Comparison of ENCODE assay signal across 8 cellular contexts in the genomic region with DNA sequence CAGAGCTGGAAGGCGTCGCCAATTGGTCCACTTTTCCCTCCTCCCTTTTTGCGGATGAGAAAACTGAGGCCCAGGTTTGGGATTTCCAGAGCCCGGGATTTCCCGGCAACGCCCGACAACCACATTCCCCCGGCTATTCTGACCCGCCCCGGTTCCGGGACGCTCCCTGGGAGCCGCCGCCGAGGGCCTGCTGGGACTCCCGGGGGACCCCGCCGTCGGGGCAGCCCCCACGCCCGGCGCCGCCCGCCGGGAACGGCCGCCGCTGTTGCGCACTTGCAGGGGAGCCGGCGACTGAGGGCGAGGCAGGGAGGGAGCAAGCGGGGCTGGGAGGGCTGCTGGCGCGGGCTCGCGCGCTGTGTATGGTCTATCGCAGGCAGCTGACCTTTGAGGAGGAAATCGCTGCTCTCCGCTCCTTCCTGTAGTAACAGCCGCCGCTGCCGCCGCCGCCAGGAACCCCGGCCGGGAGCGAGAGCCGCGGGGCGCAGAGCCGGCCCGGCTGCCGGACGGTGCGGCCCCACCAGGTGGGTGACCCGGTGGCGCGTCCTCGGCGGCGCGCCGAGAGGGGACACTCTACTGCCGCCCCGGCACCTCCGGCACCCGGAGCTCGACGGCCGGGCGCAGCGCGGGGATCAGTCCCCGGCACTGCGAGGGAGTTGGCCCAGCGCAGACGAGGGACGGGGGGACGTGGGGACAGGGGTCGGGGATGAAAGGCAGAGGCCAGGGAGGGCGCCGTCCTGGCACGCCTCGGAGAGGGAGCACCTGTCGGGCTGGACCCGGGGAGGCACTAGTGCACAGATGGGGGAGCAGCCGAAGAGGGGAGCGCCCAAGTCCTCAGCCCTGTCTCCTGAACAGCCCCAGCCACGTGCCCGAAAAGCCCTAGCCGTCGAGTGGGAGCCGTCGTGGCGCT. TPM values are rescaled to one million over a fixed set of nuclear protein-coding genes. Genes with fewer than 3 reads are reported as not detected.
A peak's percentile ranks its signal among the peaks of the same experiment; 100 is the strongest.
DNase-seq lines count a peak whose midpoint lies in the region; ATAC-seq, FAIRE-seq and TF ChIP-seq lines count a peak whose summit lies in the region.

A gene (plus strand): TSS at position 421 of the 907 bp plus-strand sequence. CDS start 914 bp downstream, outside the sequence.

- H3K27ac ChIP-seq in endothelial cell of umbilical vein (ENCODE audit: insufficient read depth, low read depth, low read length): peak within 1 kb of the TSS; percentile 42

- no peaks in the 10 kb centered on the region for H3K9me3 ChIP-seq in endothelial cell of umbilical vein (replicated peaks; ENCODE audit: control insufficient read depth, insufficient read depth, low read length)

- H3K4me1 ChIP-seq in endothelial cell of umbilical vein (ENCODE audit: control insufficient read depth, extremely low read depth, insufficient read depth, low read length): peaks cover 14% of the 10 kb centered on the region

- no peaks in the 10 kb centered on the region for H3K27me3 ChIP-seq in endothelial cell of umbilical vein (ENCODE audit: control insufficient read depth in 2 of 2, insufficient read depth in 2 of 2, low read length in 2 of 2)

- H3K36me3 Mint-ChIP-seq in HFFc6 (ENCODE audit: low read depth) (no peaks in the 10 kb centered on the region), mesothelial cell of epicardium (no peaks in the 10 kb centered on the region)

- peak; percentile 59 for TF ChIP-seq POLR2A in endothelial cell of umbilical vein (IDR thresholded peaks at IDR 0.05; ENCODE audit: low read depth, low read length)

- dilution Hi-C loops in endothelial cell of umbilical vein (cut with MboI; ENCODE audit: extremely low pct_ligation_motif_present, low sequenced_read_pairs): no loop called here

- H3K9me1 ChIP-seq in endothelial cell of umbilical vein (replicated peaks; ENCODE audit: control insufficient read depth, extremely low read depth, insufficient read depth, low read length): no peaks in the 10 kb centered on the region

- no peaks in the 10 kb centered on the region for H3K79me2 ChIP-seq in endothelial cell of umbilical vein (ENCODE audit: control insufficient read depth, insufficient read depth, low read length)

- no peak for TF ChIP-seq CTCF in HFFc6 (IDR thresholded peaks at IDR 0.05)
- no peak for TF ChIP-seq CTCF in endothelial cell of umbilical vein (IDR thresholded peaks at IDR 0.05; ENCODE audit: extremely low read depth in 1 of 2, insufficient read depth in 1 of 2, low read depth in 1 of 2, low read length in 2 of 2)
- TF ChIP-seq CTCF in mesothelial cell of epicardium (IDR thresholded peaks at IDR 0.05; ENCODE audit: unreplicated experiment): no peak

- H3K9ac ChIP-seq in endothelial cell of umbilical vein (replicated peaks; ENCODE audit: extremely low read depth, insufficient read depth, low read length): peak within 1 kb of the TSS; percentile 69

- H3K4me3 Mint-ChIP-seq in HFFc6 (peak within 1 kb of the TSS; percentile 68), mesothelial cell of epicardium (peak within 1 kb of the TSS; percentile 67)

- H3K36me3 ChIP-seq in endothelial cell of umbilical vein (ENCODE audit: control insufficient read depth in 2 of 2, extremely low read depth in 1 of 2, insufficient read depth in 2 of 2, low read length in 2 of 2): no peaks in the 10 kb centered on the region

- H3K4me1 Mint-ChIP-seq in HFFc6 (ENCODE audit: low read depth): peaks cover 10% of the 10 kb centered on the region
- peaks cover 12% of the 10 kb centered on the region for H3K4me1 Mint-ChIP-seq in mesothelial cell of epicardium

- FAIRE-seq in endothelial cell of umbilical vein (lab: Jason Lieb, UNC): peak; percentile 81

- no TSS peak for BruUV-seq in endothelial cell of umbilical vein (replicated peaks; lab: Mats Ljungman, UMichigan)

- no peaks in the 10 kb centered on the region for H3K9me3 Mint-ChIP-seq in HFFc6
- no peaks in the 10 kb centered on the region for H3K9me3 Mint-ChIP-seq in mesothelial cell of epicardium

- H3K27ac Mint-ChIP-seq in HFFc6 (no peak within 1 kb of the TSS), mesothelial cell of epicardium (no peak within 1 kb of the TSS)

- intact Hi-C loops in endothelial cell of umbilical vein (cut with micrococcal nuclease): no loop called here

- ATAC-seq in HG03571 (IDR thresholded peaks at IDR 0.05; ENCODE audit: unreplicated experiment): no peak

- POLR2A ChIA-PET in endothelial cell of umbilical vein (lab: Charles Lee): no interaction called here

- peak within 1 kb of the TSS; percentile 69 for H2AFZ ChIP-seq in endothelial cell of umbilical vein (ENCODE audit: low read depth, low read length)

- H4K20me1 ChIP-seq in endothelial cell of umbilical vein (replicated peaks; ENCODE audit: control insufficient read depth, extremely low read depth, insufficient read depth, low read length): no peaks in the 10 kb centered on the region

- DNase-seq in DMS79 treated with DMSO at 0.1 percent for 48 hours (lab: John Stamatoyannopoulos, UW) (peak; percentile 42), HFFc6 (peak; percentile 28), NCI-H526 treated with DMSO at 0.1 percent for 48 hours (lab: John Stamatoyannopoulos, UW) (peak; percentile 9), activated T-cell treated with anti-CD3 and anti-CD28 coated beads for 1 hour (ENCODE audit: low read depth) (peak; percentile 62), endothelial cell of umbilical vein (ENCODE audit: low read depth, low spot score) (peak; percentile 88), mesothelial cell of epicardium (ENCODE audit: low spot score in 2 of 2, unreplicated experiment in 2 of 2) (peak in 1 of 2 experiments; percentile 67)
- DNase-seq in stimulated activated CD8-positive, alpha-beta memory T cell treated with anti-CD3 and anti-CD28 coated beads, Interleukin-2, amount 100 ng/mL, for 1 hour (ENCODE audit: low read depth in 2 of 2): peak; percentile 47 to 50

- peaks cover 23% of the 10 kb centered on the region for H3K27me3 Mint-ChIP-seq in HFFc6 (ENCODE audit: insufficient read depth)
- H3K27me3 Mint-ChIP-seq in mesothelial cell of epicardium (ENCODE audit: low read depth): peaks cover 14% of the 10 kb centered on the region

- CTCF ChIA-PET in endothelial cell of umbilical vein (lab: Charles Lee): interaction anchor here (0.9 to 9.6 kb wide), 2 partner anchors 11 to 65 kb away, joined by 3 to 89 read pairs; no protein-coding TSS in a partner anchor

- peak within 1 kb of the TSS; percentile 54 for H3K4me2 ChIP-seq in endothelial cell of umbilical vein (ENCODE audit: insufficient read depth, low read length)

- H3K4me3 ChIP-seq in endothelial cell of umbilical vein (replicated peaks in 1 of 3; ENCODE audit: insufficient read depth in 1 of 3, low read depth in 1 of 3, low read length in 3 of 3): peak within 1 kb of the TSS; percentile 23 to 59 (median 30)

TF ChIP-seq in endothelial cell of umbilical vein, 7 proteins besides CTCF, POLR2A, EP300 and RAD21:
- TF ChIP-seq EZH2 (IDR thresholded peaks at IDR 0.05; ENCODE audit: borderline replicate concordance, low read depth, low read length, severe bottlenecking) (no peak), POLR2AphosphoS5 (IDR thresholded peaks at IDR 0.05; ENCODE audit: insufficient read depth, low read depth, low read length) (peak; percentile 69), MYC (IDR thresholded peaks at IDR 0.05; ENCODE audit: low read depth, low read length) (no peak), FOS (IDR thresholded peaks at IDR 0.05; ENCODE audit: borderline replicate concordance, insufficient read depth, low read length) (no peak), GATA2 (IDR thresholded peaks at IDR 0.05; ENCODE audit: insufficient read depth, insufficient read length, low read depth, low read length) (no peak), JUN (IDR thresholded peaks at IDR 0.05; ENCODE audit: borderline replicate concordance, insufficient read depth, insufficient read length, low read depth) (no peak)
- TF ChIP-seq, protein P1, sequence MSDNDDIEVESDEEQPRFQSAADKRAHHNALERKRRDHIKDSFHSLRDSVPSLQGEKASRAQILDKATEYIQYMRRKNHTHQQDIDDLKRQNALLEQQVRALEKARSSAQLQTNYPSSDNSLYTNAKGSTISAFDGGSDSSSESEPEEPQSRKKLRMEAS (IDR thresholded peaks at IDR 0.05; ENCODE audit: insufficient read depth, insufficient read length): no peak

RNA-seq across cellular contexts. Expression of the gene that starts here (rescaled TPM):
- 1 to 10 TPM in 1 of 6 experiments, under 1 TPM in 5; 0.27 to 1.0 (median 0.53) TPM for total RNA-seq in HFFc6 (2021; fragmentation: NEBNext Ultra II Directional; extraction: Animal tissue kit (Norgen Biotek cat#: 25700))
- total RNA-seq in endothelial cell of umbilical vein (23.4 and 23.6 TPM in 2 replicates), mesothelial cell of epicardium (9.5 to 11.7 TPM (median 11.2 TPM) in 3 replicates)
- polyA plus RNA-seq in endothelial cell of umbilical vein: 18.0 and 18.2 TPM in 2 replicates
- polyA plus RNA-seq in endothelial cell of umbilical vein (2011; cell fraction: cytosol; rRNA removed): 13.6 and 13.9 TPM in 2 replicates
- polyA plus RNA-seq in endothelial cell of umbilical vein (2011; cell fraction: nucleus; rRNA removed): 24.5 and 28.1 TPM in 2 replicates
- polyA plus RNA-seq in endothelial cell of umbilical vein (2012): 15.8 and 19.2 TPM in 2 replicates
- 30.7 and 33.7 TPM in 2 replicates for polyA minus RNA-seq in endothelial cell of umbilical vein
- 9.0 TPM for polyA minus RNA-seq in endothelial cell of umbilical vein (2011; cell fraction: cytosol; rRNA and poly(A)+ RNA removed)
- polyA minus RNA-seq in endothelial cell of umbilical vein (2011; cell fraction: nucleus; rRNA and poly(A)+ RNA removed): 9.1 and 13.5 TPM in 2 replicates
